8 cellular contexts compared by ENCODE assay signal in the genomic region with DNA sequence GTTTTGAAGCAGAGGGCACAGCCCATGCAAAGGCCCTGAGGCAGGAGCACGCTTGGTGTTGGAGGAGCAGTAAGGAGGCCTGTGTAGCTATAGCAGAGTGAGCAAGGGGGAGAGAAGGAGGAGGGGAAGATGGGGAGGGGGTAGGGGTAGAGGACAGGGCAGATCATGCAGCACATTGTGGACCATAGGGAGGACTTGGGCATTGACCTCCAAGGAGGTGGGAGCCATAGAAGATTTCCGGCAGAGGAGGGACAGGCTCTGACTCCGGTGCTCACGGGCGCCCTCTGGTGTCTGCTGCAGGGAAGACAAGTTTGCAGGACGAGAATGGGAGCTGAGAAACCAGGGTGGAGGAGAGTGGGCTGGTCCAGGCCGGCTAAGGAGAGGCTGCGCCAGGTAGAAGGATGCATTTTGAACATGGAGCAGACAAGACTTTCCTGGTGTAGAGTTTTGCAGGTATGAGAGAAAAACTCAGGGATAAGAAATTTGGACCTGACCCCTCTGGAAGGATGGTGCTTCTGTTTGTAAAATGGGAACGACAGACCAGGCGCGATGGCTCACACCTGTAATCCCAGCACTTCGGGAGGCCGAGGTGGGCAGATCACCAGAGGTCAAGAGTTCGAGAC. TPM values are rescaled to one million over a fixed set of nuclear protein-coding genes. Genes with fewer than 3 reads are reported as not detected.
DNase-seq lines count a peak whose midpoint lies in the region; ATAC-seq and TF ChIP-seq lines count a peak whose summit lies in the region.

No MANE protein-coding gene starts in this region.

- no peaks in the 10 kb centered on the region for H3K79me2 ChIP-seq in mammary epithelial cell (ENCODE audit: insufficient read depth, low read length)

- H3K36me3 ChIP-seq in mammary epithelial cell (ENCODE audit: insufficient read depth, low read length) = no peaks in the 10 kb centered on the region

- POLR2A ChIA-PET in activated B cell treated with CpG ODN at 0.5 μM for 24 hours (lab: Charles Lee) = interaction anchor here (0.5 to 2.0 kb wide), 10 partner anchors 15 to 377 kb away, joined by 3 to 30 read pairs (median 5); a partner anchor contains a TSS

- peaks cover 5% of the 10 kb centered on the region for H3K27me3 Mint-ChIP-seq in activated B cell treated with CpG ODN at 0.5 μM for 24 hours

- H3K9me3 Mint-ChIP-seq in activated B cell treated with CpG ODN at 0.5 μM for 24 hours = no peaks in the 10 kb centered on the region

- H3K4me1 Mint-ChIP-seq in activated B cell treated with CpG ODN at 0.5 μM for 24 hours = peaks cover 14% of the 10 kb centered on the region

- H3K9ac ChIP-seq in mammary epithelial cell (ENCODE audit: insufficient read depth, low read length) = no peak overlapping the region

- in situ Hi-C loops in mammary epithelial cell (cut with MboI; ENCODE audit: low sequenced_read_pairs in 2 of 2) = no loop called here

- no peaks in the 10 kb centered on the region for H4K20me1 ChIP-seq in mammary epithelial cell (ENCODE audit: insufficient read depth, low read length)

- no peaks in the 10 kb centered on the region for H3K4me1 ChIP-seq in mammary epithelial cell (ENCODE audit: insufficient read depth, low read length)

- H3K27ac Mint-ChIP-seq in activated B cell treated with CpG ODN at 0.5 μM for 24 hours = peak overlapping the region; percentile 10

- BruUV-seq in mammary epithelial cell (replicated peaks; lab: Mats Ljungman, UMichigan) = no TSS peak

- peak; percentile 71 for TF ChIP-seq CTCF in activated B cell treated with CpG ODN at 0.5 μM for 24 hours (IDR thresholded peaks at IDR 0.05)
- TF ChIP-seq CTCF in mammary epithelial cell (conservative IDR thresholded peaks at IDR 0.05 in 1 of 2, IDR thresholded peaks at IDR 0.05 in 1 of 2; ENCODE audit: extremely low read depth in 1 of 2, insufficient read depth in 1 of 2, low read depth in 1 of 2, low read length in 2 of 2) = peak; percentile 86 to 89

- H3K4me2 ChIP-seq in mammary epithelial cell (ENCODE audit: insufficient read depth, low read depth, low read length) = no peak overlapping the region

- H3K27ac ChIP-seq in mammary epithelial cell (ENCODE audit: insufficient read depth, low read depth, low read length) = no peak overlapping the region

- H3K4me3 Mint-ChIP-seq in activated B cell treated with CpG ODN at 0.5 μM for 24 hours = no peak overlapping the region

- intact Hi-C loops in activated B cell treated with CpG ODN at 0.5 μM for 24 hours (cut with micrococcal nuclease) = loop anchor here (1.0 kb wide), 4 partner anchors 30 to 153 kb away; a partner anchor contains a TSS
- intact Hi-C loops in mammary epithelial cell (cut with micrococcal nuclease) = loop anchor here (1.0 to 5.0 kb wide), 4 partner anchors 47 to 287 kb away; no protein-coding TSS in a partner anchor

- dilution Hi-C loops in mammary epithelial cell (cut with HindIII; ENCODE audit: low sequenced_read_pairs) = no loop called here

- DNase-seq in NCI-H2081 (lab: John Stamatoyannopoulos, UW) = peak; percentile 26 to 54
- DNase-seq in NCI-H2081 treated with DMSO at 0.1 percent for 48 hours (lab: John Stamatoyannopoulos, UW) = no peak
- peak; percentile 31 for DNase-seq in NCI-H2029 treated with DMSO at 0.1 percent for 48 hours (lab: John Stamatoyannopoulos, UW)
- DNase-seq in activated B cell treated with CpG ODN at 0.5 μM for 24 hours = peak; percentile 84
- peak; percentile 54 for DNase-seq in mammary epithelial cell
- DNase-seq in left kidney (ENCODE audit: low read depth, low spot score) = peak; percentile 79
- DNase-seq in stimulated activated CD4-positive, alpha-beta T cell treated with anti-CD3 and anti-CD28 coated beads, Interleukin-4, amount 100 ng/mL, for 1 hour = peak; percentile 90

- CTCF ChIA-PET in activated B cell treated with CpG ODN at 0.5 μM for 24 hours (lab: Charles Lee) = interaction anchor here (0.6 to 3.6 kb wide), 30 partner anchors 14 to 378 kb away, joined by 3 to 31 read pairs (median 3); a partner anchor contains a TSS
- CTCF ChIA-PET in mammary epithelial cell (lab: Charles Lee; ENCODE audit: low non-redundant PET) = interaction anchor here (0.6 to 1.3 kb wide), 6 partner anchors 9 to 377 kb away, joined by 3 to 14 read pairs (median 4); a partner anchor contains a TSS

- 42% methylated on average over 12 of the region's 14 CpGs for WGBS in mammary epithelial cell (ENCODE audit: low coverage, missing lambda C conversion rate)

- no peaks in the 10 kb centered on the region for H3K9me3 ChIP-seq in mammary epithelial cell (replicated peaks; ENCODE audit: insufficient read depth, low read length)

- H2AFZ ChIP-seq in mammary epithelial cell (ENCODE audit: low read depth, low read length) = peak overlapping the region; percentile 2

- no peaks in the 10 kb centered on the region for H3K36me3 Mint-ChIP-seq in activated B cell treated with CpG ODN at 0.5 μM for 24 hours (ENCODE audit: low read depth)

- no peaks in the 10 kb centered on the region for H3K27me3 ChIP-seq in mammary epithelial cell (ENCODE audit: insufficient read depth, low read length)

- ATAC-seq in activated B cell treated with CpG ODN at 0.5 μM for 24 hours (ENCODE audit: low read depth) (peak; percentile 95), HG03521 (IDR thresholded peaks at IDR 0.05; ENCODE audit: unreplicated experiment) (no peak)

- no peak overlapping the region for H3K4me3 ChIP-seq in mammary epithelial cell (replicated peaks in 1 of 3; ENCODE audit: insufficient read depth in 1 of 3, low read depth in 2 of 3, low read length in 3 of 3)

RNA-seq across cellular contexts. Expression of a gene that starts 13.7 kb away (rescaled TPM):
- total RNA-seq in activated B cell treated with CpG ODN at 0.5 μM for 24 hours = not detected in 2 replicates
- total RNA-seq in mammary epithelial cell = not detected
- not detected for polyA plus RNA-seq in mammary epithelial cell
- polyA minus RNA-seq in mammary epithelial cell = not detected

RNA-seq across cellular contexts. Expression of a gene that starts 15.8 kb away (rescaled TPM):
- total RNA-seq in activated B cell treated with CpG ODN at 0.5 μM for 24 hours (126 TPM in 2 replicates), mammary epithelial cell (100 to 1,000 TPM; 109 to 163 TPM)
- 112 TPM for polyA plus RNA-seq in mammary epithelial cell
- 91.5 TPM for polyA minus RNA-seq in mammary epithelial cell

RNA-seq across cellular contexts. Expression of a gene that starts 42.6 kb away (rescaled TPM):
- 34.1 and 36.8 TPM in 2 replicates for total RNA-seq in activated B cell treated with CpG ODN at 0.5 μM for 24 hours
- total RNA-seq in mammary epithelial cell = 10 to 100 TPM in 1 of 2 donors, 1 to 10 TPM in 1; 8.7 to 28.8 TPM
- 17.9 TPM for polyA plus RNA-seq in mammary epithelial cell
- 5.0 TPM for polyA minus RNA-seq in mammary epithelial cell

RNA-seq across cellular contexts. Expression of a gene that starts 42.8 kb away (rescaled TPM):
- 0.42 and 0.49 TPM in 2 replicates for total RNA-seq in activated B cell treated with CpG ODN at 0.5 μM for 24 hours
- under 1 TPM; 0.67 to 0.73 TPM for total RNA-seq in mammary epithelial cell
- 0.12 TPM for polyA plus RNA-seq in mammary epithelial cell
- not detected for polyA minus RNA-seq in mammary epithelial cell
